In the genomic region with DNA sequence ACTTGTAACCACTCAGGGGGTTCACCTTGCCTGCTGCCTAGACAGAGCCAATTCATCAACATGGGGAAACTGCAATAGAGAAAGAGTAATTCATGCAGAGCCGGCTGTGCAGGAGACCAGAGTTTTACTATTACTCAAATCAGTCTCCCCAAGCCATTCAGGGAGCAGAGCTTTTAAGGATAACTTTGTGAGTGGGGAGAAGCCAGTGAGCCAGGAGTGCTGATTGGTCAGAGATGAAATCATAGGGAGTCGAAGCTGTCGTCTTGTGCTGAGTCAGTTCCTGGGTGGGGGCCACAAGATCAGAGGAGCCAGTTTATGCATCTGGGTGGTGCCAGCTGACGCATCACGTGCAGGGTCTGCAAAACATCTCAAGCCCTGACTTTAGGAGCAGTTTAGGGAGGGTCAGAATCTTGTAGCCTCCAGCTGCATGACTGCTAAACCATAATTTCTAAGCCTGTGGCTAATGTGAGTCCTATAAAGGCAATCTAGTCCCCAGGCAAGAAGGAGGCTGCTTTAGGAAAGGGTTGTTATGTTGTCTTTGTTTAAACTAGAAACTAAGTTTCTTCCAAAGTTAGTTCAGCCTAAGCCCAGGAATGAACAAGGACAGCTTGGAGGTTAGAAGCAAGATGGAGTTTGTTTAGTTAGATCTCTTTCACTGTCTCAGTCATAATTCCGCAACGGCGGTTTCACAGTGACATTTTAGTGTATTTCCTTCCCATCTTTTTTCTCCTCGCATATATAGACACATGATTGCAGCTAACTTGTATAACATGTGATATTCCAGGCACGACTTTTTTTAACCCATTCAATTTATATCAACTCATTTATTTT, we compare ENCODE assay signal across 9 cellular contexts.
DNase-seq lines count a peak whose midpoint lies in the region; ATAC-seq, FAIRE-seq and TF ChIP-seq lines count a peak whose summit lies in the region.
"Had no signal": no experiment of that assay in that cellular context is flagged by ENCODE, and none has a peak within 500 bp of the region (broad histone marks: within the 10 kb centered on the region; RNA-seq: fewer than 3 reads in every experiment).

No MANE protein-coding gene starts in this region.

- no peaks in the 10 kb centered on the region for H3K9me1 ChIP-seq in keratinocyte (ENCODE audit: control insufficient read depth, extremely low read depth, insufficient read depth, low read length)

- H3K4me1 ChIP-seq in BE2C = peaks cover 30% of the 10 kb centered on the region
- H3K4me1 ChIP-seq in keratinocyte (ENCODE audit: control insufficient read depth, extremely low read depth, insufficient read depth, low read length) = peaks cover 55% of the 10 kb centered on the region
- peaks cover 4 to 36% (median 6%) of the 10 kb centered on the region in 4 donors for H3K4me1 ChIP-seq in transverse colon

- peak overlapping the region in 1 of 5 donors; percentile 41 for H3K4me3 Mint-ChIP-seq in immature natural killer cell
- H3K4me3 Mint-ChIP-seq: activated naive CD8-positive, alpha-beta T cell had no signal

- H3K4me3 ChIP-seq in BE2C (ENCODE audit: low read depth, low read length) = no peak overlapping the region
- H3K4me3 ChIP-seq in NB4 (ENCODE audit: low read depth, low read length) = no peak overlapping the region
- no peak overlapping the region for H3K4me3 ChIP-seq in keratinocyte (ENCODE audit: control insufficient read depth in 2 of 3, extremely low read depth in 1 of 3, insufficient read depth in 2 of 3, low read depth in 1 of 3, low read length in 3 of 3)
- H3K4me3 ChIP-seq in transverse colon = no peak overlapping the region

- H3K4me2 ChIP-seq in keratinocyte (ENCODE audit: control insufficient read depth, extremely low read depth, insufficient read depth, low read depth, low read length) = peak overlapping the region; percentile 56

- H3K27ac ChIP-seq in keratinocyte (ENCODE audit: control insufficient read depth, insufficient read depth, low read length) (peak overlapping the region; percentile 82), transverse colon (peak overlapping the region in 3 of 4 donors; percentile 24 to 42 (median 30))

- in situ Hi-C loops in transverse colon (cut with MboI; ENCODE audit: low pct_ligation_motif_present in 1 of 4, low pct_unique_long_range_greater_than_20kb in 1 of 4, low sequenced_read_pairs in 3 of 4) = no loop called here

- H3K27me3 ChIP-seq in BE2C = no peaks in the 10 kb centered on the region
- H3K27me3 ChIP-seq in keratinocyte (ENCODE audit: control insufficient read depth, extremely low read depth, insufficient read depth, low read length) = no peaks in the 10 kb centered on the region
- no peaks in the 10 kb centered on the region for H3K27me3 ChIP-seq in transverse colon

- TF ChIP-seq EP300 in transverse colon (IDR thresholded peaks at IDR 0.05; ENCODE audit: low read depth) = no peak

- no peaks in the 10 kb centered on the region for H3K79me2 ChIP-seq in keratinocyte (ENCODE audit: control insufficient read depth, insufficient read depth, low read length)

- TF ChIP-seq POLR2A in NB4 (IDR thresholded peaks at IDR 0.05; ENCODE audit: extremely low read depth, insufficient read length) = no peak
- no peak for TF ChIP-seq POLR2A in transverse colon (IDR thresholded peaks at IDR 0.05)

- H3K9me3 Mint-ChIP-seq in immature natural killer cell = peaks cover 0 to 2% (median 0%) of the 10 kb centered on the region in 6 donors

- H4K20me1 ChIP-seq in keratinocyte (ENCODE audit: control insufficient read depth, extremely low read depth, insufficient read depth, low read length) = no peaks in the 10 kb centered on the region

- H3K9me3 ChIP-seq in BE2C (no peaks in the 10 kb centered on the region; the same call in 1 of the 2 replicates), keratinocyte (ENCODE audit: control insufficient read depth, low read depth, low read length) (peaks cover 7% of the 10 kb centered on the region), transverse colon (no peaks in the 10 kb centered on the region)

- no peaks in the 10 kb centered on the region for H3K36me3 Mint-ChIP-seq in immature natural killer cell
- H3K36me3 Mint-ChIP-seq: activated naive CD8-positive, alpha-beta T cell had no signal

- 21 to 31% methylated on average over 3 to 10 of the region's 10 CpGs for WGBS in transverse colon (ENCODE audit: low coverage in 1 of 2), 2 donors

- intact Hi-C loops in transverse colon (cut with DNase I; ENCODE audit: low total_unique reads) = no loop called here

- dilution Hi-C loops in keratinocyte (cut with MboI; ENCODE audit: extremely low pct_ligation_motif_present, low sequenced_read_pairs) = no loop called here

- peak; percentile 98 for FAIRE-seq in keratinocyte (lab: Jason Lieb, UNC)

- H3K36me3 ChIP-seq in BE2C (no peaks in the 10 kb centered on the region), keratinocyte (ENCODE audit: control insufficient read depth in 2 of 2, extremely low read depth in 1 of 2, insufficient read depth in 2 of 2, low read length in 2 of 2) (no peaks in the 10 kb centered on the region), transverse colon (no peaks in the 10 kb centered on the region)

- peak overlapping the region; percentile 49 for H3K9ac ChIP-seq in keratinocyte (ENCODE audit: control insufficient read depth, extremely low read depth, insufficient read depth, low read length)

- DNase-seq in BE2C (peak; percentile 76), NB4 (ENCODE audit: low read depth) (peak; percentile 78), keratinocyte (ENCODE audit: low read depth, low spot score) (peak; percentile 84), transverse colon (peak; percentile 69), immature natural killer cell (no peak), NOMO-1 treated with DMSO at 0.1 percent for 48 hours (lab: John Stamatoyannopoulos, UW; ENCODE audit: unreplicated experiment) (no peak)
- peak; percentile 34 for DNase-seq in activated T-cell treated with anti-CD3 and anti-CD28 coated beads, Interleukin-2, amount 50 U/mL, for 1 hour

- H3K27me3 Mint-ChIP-seq in immature natural killer cell (ENCODE audit: low read depth in 3 of 3) = peaks cover 3 to 10% (median 8%) of the 10 kb centered on the region in 3 donors
- H3K27me3 Mint-ChIP-seq: activated naive CD8-positive, alpha-beta T cell had no signal

- ATAC-seq in HG03442 (IDR thresholded peaks at IDR 0.05; ENCODE audit: unreplicated experiment) = no peak

- TF ChIP-seq CTCF in BE2C (IDR thresholded peaks at IDR 0.05; ENCODE audit: low read depth, low read length) (no peak), NB4 (IDR thresholded peaks at IDR 0.05; ENCODE audit: low read depth, low read length) (no peak), keratinocyte (optimal IDR thresholded peaks at IDR 0.05 in 1 of 3, IDR thresholded peaks at IDR 0.05 in 1 of 3, conservative IDR thresholded peaks at IDR 0.05 in 1 of 3; ENCODE audit: extremely low read depth in 1 of 3, insufficient read depth in 2 of 3, low read length in 3 of 3) (no peak), transverse colon (IDR thresholded peaks at IDR 0.05) (no peak)

- no peak overlapping the region for H2AFZ ChIP-seq in keratinocyte (ENCODE audit: control insufficient read depth, low read length)

- peaks cover 3 to 12% of the 10 kb centered on the region in 2 donors for H3K4me1 Mint-ChIP-seq in immature natural killer cell

- H3K27ac Mint-ChIP-seq in immature natural killer cell = no peak overlapping the region
- H3K27ac Mint-ChIP-seq: activated naive CD8-positive, alpha-beta T cell had no signal

Comparison
In these comparisons a context has a peak if more than half of its experiments do, and no peak if none do; other contexts are left out.
1. DNase-seq: peak in BE2C (single experiment), NB4 (single experiment), activated T-cell treated with anti-CD3 and anti-CD28 coated beads, Interleukin-2, amount 50 U/mL, for 1 hour (single experiment), keratinocyte (single experiment) and transverse colon (single experiment); none in immature natural killer cell (0 of 3) and NOMO-1 treated with DMSO at 0.1 percent for 48 hours (single experiment).